In genomic region chr2:143169105-143169504, GRCh38 we compare ENCODE assay signal across 1 cellular context.
TF ChIP-seq lines count a peak whose summit lies in the region.

No MANE protein-coding gene starts in this region.

TF ChIP-seq in WTC11, 78 proteins besides CTCF, POLR2A, EP300 and RAD21 (continued from another document):
- TF ChIP-seq, protein P1, sequence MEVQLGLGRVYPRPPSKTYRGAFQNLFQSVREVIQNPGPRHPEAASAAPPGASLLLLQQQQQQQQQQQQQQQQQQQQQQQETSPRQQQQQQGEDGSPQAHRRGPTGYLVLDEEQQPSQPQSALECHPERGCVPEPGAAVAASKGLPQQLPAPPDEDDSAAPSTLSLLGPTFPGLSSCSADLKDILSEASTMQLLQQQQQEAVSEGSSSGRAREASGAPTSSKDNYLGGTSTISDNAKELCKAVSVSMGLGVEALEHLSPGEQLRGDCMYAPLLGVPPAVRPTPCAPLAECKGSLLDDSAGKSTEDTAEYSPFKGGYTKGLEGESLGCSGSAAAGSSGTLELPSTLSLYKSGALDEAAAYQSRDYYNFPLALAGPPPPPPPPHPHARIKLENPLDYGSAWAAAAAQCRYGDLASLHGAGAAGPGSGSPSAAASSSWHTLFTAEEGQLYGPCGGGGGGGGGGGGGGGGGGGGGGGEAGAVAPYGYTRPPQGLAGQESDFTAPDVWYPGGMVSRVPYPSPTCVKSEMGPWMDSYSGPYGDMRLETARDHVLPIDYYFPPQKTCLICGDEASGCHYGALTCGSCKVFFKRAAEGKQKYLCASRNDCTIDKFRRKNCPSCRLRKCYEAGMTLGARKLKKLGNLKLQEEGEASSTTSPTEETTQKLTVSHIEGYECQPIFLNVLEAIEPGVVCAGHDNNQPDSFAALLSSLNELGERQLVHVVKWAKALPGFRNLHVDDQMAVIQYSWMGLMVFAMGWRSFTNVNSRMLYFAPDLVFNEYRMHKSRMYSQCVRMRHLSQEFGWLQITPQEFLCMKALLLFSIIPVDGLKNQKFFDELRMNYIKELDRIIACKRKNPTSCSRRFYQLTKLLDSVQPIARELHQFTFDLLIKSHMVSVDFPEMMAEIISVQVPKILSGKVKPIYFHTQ (CRISPR knock-in tag; IDR thresholded peaks at IDR 0.05), result no peak
- TF ChIP-seq ZNF219 (CRISPR knock-in tag; IDR thresholded peaks at IDR 0.05; ENCODE audit: borderline replicate concordance), result no peak
- TF ChIP-seq OVOL2 (CRISPR knock-in tag; IDR thresholded peaks at IDR 0.05; ENCODE audit: borderline replicate concordance), result no peak
- TF ChIP-seq, protein P2, sequence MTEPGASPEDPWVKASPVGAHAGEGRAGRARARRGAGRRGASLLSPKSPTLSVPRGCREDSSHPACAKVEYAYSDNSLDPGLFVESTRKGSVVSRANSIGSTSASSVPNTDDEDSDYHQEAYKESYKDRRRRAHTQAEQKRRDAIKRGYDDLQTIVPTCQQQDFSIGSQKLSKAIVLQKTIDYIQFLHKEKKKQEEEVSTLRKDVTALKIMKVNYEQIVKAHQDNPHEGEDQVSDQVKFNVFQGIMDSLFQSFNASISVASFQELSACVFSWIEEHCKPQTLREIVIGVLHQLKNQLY (CRISPR knock-in tag; IDR thresholded peaks at IDR 0.05), result no peak
- no peak for TF ChIP-seq TCF7 (CRISPR knock-in tag; IDR thresholded peaks at IDR 0.05; ENCODE audit: low read depth)
- TF ChIP-seq, protein P3, sequence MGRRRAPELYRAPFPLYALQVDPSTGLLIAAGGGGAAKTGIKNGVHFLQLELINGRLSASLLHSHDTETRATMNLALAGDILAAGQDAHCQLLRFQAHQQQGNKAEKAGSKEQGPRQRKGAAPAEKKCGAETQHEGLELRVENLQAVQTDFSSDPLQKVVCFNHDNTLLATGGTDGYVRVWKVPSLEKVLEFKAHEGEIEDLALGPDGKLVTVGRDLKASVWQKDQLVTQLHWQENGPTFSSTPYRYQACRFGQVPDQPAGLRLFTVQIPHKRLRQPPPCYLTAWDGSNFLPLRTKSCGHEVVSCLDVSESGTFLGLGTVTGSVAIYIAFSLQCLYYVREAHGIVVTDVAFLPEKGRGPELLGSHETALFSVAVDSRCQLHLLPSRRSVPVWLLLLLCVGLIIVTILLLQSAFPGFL (CRISPR knock-in tag; IDR thresholded peaks at IDR 0.05; ENCODE audit: borderline replicate concordance), result no peak
- TF ChIP-seq, protein P4, sequence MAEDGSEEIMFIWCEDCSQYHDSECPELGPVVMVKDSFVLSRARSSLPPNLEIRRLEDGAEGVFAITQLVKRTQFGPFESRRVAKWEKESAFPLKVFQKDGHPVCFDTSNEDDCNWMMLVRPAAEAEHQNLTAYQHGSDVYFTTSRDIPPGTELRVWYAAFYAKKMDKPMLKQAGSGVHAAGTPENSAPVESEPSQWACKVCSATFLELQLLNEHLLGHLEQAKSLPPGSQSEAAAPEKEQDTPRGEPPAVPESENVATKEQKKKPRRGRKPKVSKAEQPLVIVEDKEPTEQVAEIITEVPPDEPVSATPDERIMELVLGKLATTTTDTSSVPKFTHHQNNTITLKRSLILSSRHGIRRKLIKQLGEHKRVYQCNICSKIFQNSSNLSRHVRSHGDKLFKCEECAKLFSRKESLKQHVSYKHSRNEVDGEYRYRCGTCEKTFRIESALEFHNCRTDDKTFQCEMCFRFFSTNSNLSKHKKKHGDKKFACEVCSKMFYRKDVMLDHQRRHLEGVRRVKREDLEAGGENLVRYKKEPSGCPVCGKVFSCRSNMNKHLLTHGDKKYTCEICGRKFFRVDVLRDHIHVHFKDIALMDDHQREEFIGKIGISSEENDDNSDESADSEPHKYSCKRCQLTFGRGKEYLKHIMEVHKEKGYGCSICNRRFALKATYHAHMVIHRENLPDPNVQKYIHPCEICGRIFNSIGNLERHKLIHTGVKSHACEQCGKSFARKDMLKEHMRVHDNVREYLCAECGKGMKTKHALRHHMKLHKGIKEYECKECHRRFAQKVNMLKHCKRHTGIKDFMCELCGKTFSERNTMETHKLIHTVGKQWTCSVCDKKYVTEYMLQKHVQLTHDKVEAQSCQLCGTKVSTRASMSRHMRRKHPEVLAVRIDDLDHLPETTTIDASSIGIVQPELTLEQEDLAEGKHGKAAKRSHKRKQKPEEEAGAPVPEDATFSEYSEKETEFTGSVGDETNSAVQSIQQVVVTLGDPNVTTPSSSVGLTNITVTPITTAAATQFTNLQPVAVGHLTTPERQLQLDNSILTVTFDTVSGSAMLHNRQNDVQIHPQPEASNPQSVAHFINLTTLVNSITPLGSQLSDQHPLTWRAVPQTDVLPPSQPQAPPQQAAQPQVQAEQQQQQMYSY (CRISPR knock-in tag; IDR thresholded peaks at IDR 0.05), result no peak
- TF ChIP-seq NR1H2 (CRISPR knock-in tag; IDR thresholded peaks at IDR 0.05), result no peak
TF ChIP-seq in WTC11: peak in this region for 0.
